11 cellular contexts compared by ENCODE assay signal in genomic region chr7:116145245-116145852, GRCh38.
DNase-seq lines count a peak whose midpoint lies in the region; ATAC-seq and TF ChIP-seq lines count a peak whose summit lies in the region.
"Had no signal": no experiment of that assay in that cellular context is flagged by ENCODE, and none has a peak within 500 bp of the region (broad histone marks: within the 10 kb centered on the region; RNA-seq: fewer than 3 reads in every experiment).

No MANE protein-coding gene starts in this region.

- H3K4me2 ChIP-seq in PC-3 (ENCODE audit: low read length) = no peak overlapping the region

- intact Hi-C loops in PC-3 (cut with micrococcal nuclease) = no loop called here

- no peak overlapping the region for H3K4me3 Mint-ChIP-seq in activated T-cell treated with anti-CD3 and anti-CD28 coated beads, Interleukin-2, amount 50 U/mL, for 4 hours
- H3K4me3 Mint-ChIP-seq in stimulated activated naive B cell treated with anti-CD40 and anti-IgM and Interleukin-4, amounts not matched to agents 10 μg/mL and 1 μg/mL and 100 μg/mL, for 72 hours = peak overlapping the region; percentile 31 to 49

- no peaks in the 10 kb centered on the region for H3K36me3 Mint-ChIP-seq in activated T-cell treated with anti-CD3 and anti-CD28 coated beads, Interleukin-2, amount 50 U/mL, for 4 hours (ENCODE audit: insufficient read depth)
- H3K36me3 Mint-ChIP-seq in stimulated activated naive B cell treated with anti-CD40 and anti-IgM and Interleukin-4, amounts not matched to agents 10 μg/mL and 1 μg/mL and 100 μg/mL, for 72 hours = peaks cover 5 to 14% of the 10 kb centered on the region in 2 donors

- no TSS peak for BruUV-seq in PC-3 (replicated peaks; lab: Mats Ljungman, UMichigan)

- H3K9me2 ChIP-seq in PC-3 (replicated peaks; ENCODE audit: low read length) = no peaks in the 10 kb centered on the region

- H3K27me3 Mint-ChIP-seq in activated T-cell treated with anti-CD3 and anti-CD28 coated beads, Interleukin-2, amount 50 U/mL, for 4 hours (ENCODE audit: low read depth) = peaks cover 4% of the 10 kb centered on the region
- H3K27me3 Mint-ChIP-seq in stimulated activated naive B cell treated with anti-CD40 and anti-IgM and Interleukin-4, amounts not matched to agents 10 μg/mL and 1 μg/mL and 100 μg/mL, for 72 hours = no peaks in the 10 kb centered on the region

- H3K9me3 Mint-ChIP-seq in activated T-cell treated with anti-CD3 and anti-CD28 coated beads, Interleukin-2, amount 50 U/mL, for 4 hours = no peaks in the 10 kb centered on the region
- peaks cover 5 to 7% of the 10 kb centered on the region in 2 donors for H3K9me3 Mint-ChIP-seq in stimulated activated naive B cell treated with anti-CD40 and anti-IgM and Interleukin-4, amounts not matched to agents 10 μg/mL and 1 μg/mL and 100 μg/mL, for 72 hours

- no peak overlapping the region for H2AFZ ChIP-seq in PC-3 (ENCODE audit: low read length)

- DNase-seq in activated T-cell treated with anti-CD3 and anti-CD28 coated beads, Interleukin-2, amount 50 U/mL, for 4 hours = no peak
- no peak for DNase-seq in activated T-cell treated with anti-CD3 and anti-CD28 coated beads, Interleukin-2, amount 50 U/mL, for 48 hours
- no peak for DNase-seq in stimulated activated naive B cell treated with anti-CD40 and anti-IgM and Interleukin-4, amounts not matched to agents 10 μg/mL and 1 μg/mL and 100 μg/mL, for 72 hours
- DNase-seq in stimulated activated CD8-positive, alpha-beta memory T cell treated with anti-CD3 and anti-CD28 coated beads, Interleukin-4, amount 100 ng/mL, for 48 hours = no peak
- DNase-seq in PC-3 (no peak), DMS53 treated with DMSO at 0.1 percent for 48 hours (lab: John Stamatoyannopoulos, UW; ENCODE audit: unreplicated experiment) (no peak)
- DNase-seq: left lung, substantia nigra had no signal

- H4K20me1 ChIP-seq in PC-3 (ENCODE audit: low read length) = no peaks in the 10 kb centered on the region

- H3K27me3 ChIP-seq in PC-3 (ENCODE audit: low read length) = no peaks in the 10 kb centered on the region
- H3K27me3 ChIP-seq: left lung had no signal

- peaks cover 8% of the 10 kb centered on the region for H3K4me1 ChIP-seq in PC-3 (ENCODE audit: insufficient read depth, low read length)
- H3K4me1 ChIP-seq: left lung had no signal

- peak overlapping the region; percentile 75 for H3K27ac Mint-ChIP-seq in stimulated activated naive B cell treated with anti-CD40 and anti-IgM and Interleukin-4, amounts not matched to agents 10 μg/mL and 1 μg/mL and 100 μg/mL, for 72 hours

- H3K27ac ChIP-seq in PC-3 (ENCODE audit: low read length) = no peak overlapping the region
- H3K27ac ChIP-seq: left lung had no signal

- H3F3A ChIP-seq in PC-3 (ENCODE audit: low read length, unreplicated experiment) = no peaks in the 10 kb centered on the region

- no peak overlapping the region for H3K9ac ChIP-seq in PC-3 (ENCODE audit: low read length)

- H3K79me2 ChIP-seq in PC-3 (ENCODE audit: low read length) = no peaks in the 10 kb centered on the region

- POLR2A ChIA-PET in PC-3 (lab: Charles Lee; ENCODE audit: unreplicated experiment) = no interaction called here

- TF ChIP-seq CTCF in PC-3 (conservative IDR thresholded peaks at IDR 0.05; ENCODE audit: low read depth, low read length) = no peak

- H3K4me3 ChIP-seq in PC-3 (ENCODE audit: low read length) = no peak overlapping the region
- H3K4me3 ChIP-seq: left lung had no signal

- ATAC-seq in activated T-cell treated with anti-CD3 and anti-CD28 coated beads, Interleukin-2, amount 50 U/mL, for 4 hours = peak; percentile 43 to 75
- peak; percentile 86 for ATAC-seq in HG02759 (IDR thresholded peaks at IDR 0.05; ENCODE audit: unreplicated experiment)
- peak; percentile 83 for ATAC-seq in HG03575 (IDR thresholded peaks at IDR 0.05; ENCODE audit: extremely low read depth, insufficient number of reproducible peaks, low FRiP score, unreplicated experiment)
- ATAC-seq in stimulated activated naive B cell treated with anti-CD40 and anti-IgM and Interleukin-4, amounts not matched to agents 10 μg/mL and 1 μg/mL and 100 μg/mL, for 72 hours (replicated peaks) = peak; percentile 82 to 83
- no peak for ATAC-seq in PC-3
- ATAC-seq: left lung, SK-N-SH treated with all-trans-retinoic acid at 6 μM for 48 hours had no signal

- no peaks in the 10 kb centered on the region for H3K36me3 ChIP-seq in PC-3 (ENCODE audit: low read depth, low read length)
- H3K36me3 ChIP-seq: left lung had no signal

- no peaks in the 10 kb centered on the region for H3K9me3 ChIP-seq in PC-3 (ENCODE audit: low read length)
- H3K9me3 ChIP-seq: left lung had no signal

- CTCF ChIA-PET in PC-3 (lab: Charles Lee) = no interaction called here

- peaks cover 13% of the 10 kb centered on the region for H3K4me1 Mint-ChIP-seq in activated T-cell treated with anti-CD3 and anti-CD28 coated beads, Interleukin-2, amount 50 U/mL, for 4 hours (ENCODE audit: low read depth)
- peaks cover 35 to 76% of the 10 kb centered on the region in 2 donors for H3K4me1 Mint-ChIP-seq in stimulated activated naive B cell treated with anti-CD40 and anti-IgM and Interleukin-4, amounts not matched to agents 10 μg/mL and 1 μg/mL and 100 μg/mL, for 72 hours
